In genomic region chrX:40152173-40152705, GRCh38 we compare ENCODE assay signal across 8 cellular contexts. TPM values are rescaled to one million over a fixed set of nuclear protein-coding genes. Genes with fewer than 3 reads are reported as not detected.
DNase-seq lines count a peak whose midpoint lies in the region; ATAC-seq, FAIRE-seq and TF ChIP-seq lines count a peak whose summit lies in the region.

No MANE protein-coding gene starts in this region.

- POLR2A ChIA-PET in A549 (lab: Yijun Ruan, JAX) (interaction anchor here (0.6 to 6.2 kb wide), 8 partner anchors 11 to 422 kb away, joined by 3 to 67 read pairs (median 12); partner anchors contain the start of gene BCOR), HEK293 (lab: Yijun Ruan, JAX) (interaction anchor here (1.9 kb wide), 1 partner anchor 55 kb away, joined by 14 read pairs; the partner anchor contains the start of gene BCOR)

- TF ChIP-seq CTCF in A549 (IDR thresholded peaks at IDR 0.05) (no peak), HEK293 (tag by site-specific recombination; IDR thresholded peaks at IDR 0.05) (no peak), spleen (IDR thresholded peaks at IDR 0.05 in 8 of 11, conservative IDR thresholded peaks at IDR 0.05 in 3 of 11) (no peak)

- TF ChIP-seq RAD21 in A549 (conservative IDR thresholded peaks at IDR 0.05 in 1 of 2, IDR thresholded peaks at IDR 0.05 in 1 of 2) = no peak

- no peaks in the 10 kb centered on the region for H3K9me3 ChIP-seq in A549
- H3K9me3 ChIP-seq in HEK293 (ENCODE audit: control insufficient read depth, insufficient read depth, low read depth, low read length) = no peaks in the 10 kb centered on the region
- H3K9me3 ChIP-seq in spleen = no peaks in the 10 kb centered on the region

- H3K36me3 ChIP-seq in HEK293 (ENCODE audit: control insufficient read depth in 2 of 2, insufficient read depth in 1 of 2, low read length in 2 of 2) (no peaks in the 10 kb centered on the region), spleen (no peaks in the 10 kb centered on the region)

- no peak for TF ChIP-seq EP300 in A549 (IDR thresholded peaks at IDR 0.05)

- DNase-seq in A549 (ENCODE audit: low read depth in 1 of 2, low spot score in 1 of 2) (no peak), spleen (peak; percentile 88)
- peak; percentile 56 for DNase-seq in activated naive CD4-positive, alpha-beta T cell treated with anti-CD3 and anti-CD28 coated beads, Interleukin-2, amount 50 U/mL, for 16 hours

- peaks cover 0 to 97% (median 45%) of the 10 kb centered on the region in 7 donors for H3K27me3 ChIP-seq in spleen (replicated peaks in 1 of 7)

- peak overlapping the region; percentile 64; the same call in 2 of the 3 replicates for H3K4me3 ChIP-seq in A549
- no peak overlapping the region for H3K4me3 ChIP-seq in HEK293 (ENCODE audit: low read depth, low read length)
- peak overlapping the region; percentile 30 for H3K4me3 ChIP-seq in iPS-11a (ENCODE audit: low read depth, low read length)
- peak overlapping the region in 7 of 8 donors; percentile 36 to 71 (median 42) for H3K4me3 ChIP-seq in spleen

- no peak for ATAC-seq in A549
- ATAC-seq in HG02759 (IDR thresholded peaks at IDR 0.05; ENCODE audit: unreplicated experiment) = no peak
- ATAC-seq in HG02678 (IDR thresholded peaks at IDR 0.05; ENCODE audit: unreplicated experiment) = no peak
- no peak for ATAC-seq in GM21390 (IDR thresholded peaks at IDR 0.05; ENCODE audit: unreplicated experiment)

- peak overlapping the region; percentile 100 for H3K4me2 ChIP-seq in A549

- H3K4me1 ChIP-seq in A549 (peaks cover 11% of the 10 kb centered on the region), HEK293 (ENCODE audit: control insufficient read depth, insufficient read depth, low read length) (peaks cover 12% of the 10 kb centered on the region), spleen (peaks cover 0 to 96% (median 59%) of the 10 kb centered on the region in 6 donors)

- intact Hi-C loops in spleen (cut with DNase I; ENCODE audit: low total_unique reads) = loop anchor here (10.0 kb wide), 2 partner anchors 47 to 137 kb away; no protein-coding TSS in a partner anchor

- H3K27ac ChIP-seq in A549 (peak overlapping the region; percentile 98 to 99), HEK293 (ENCODE audit: extremely low read depth, low read depth, low read length) (peak overlapping the region; percentile 95; the same call in 1 of the 2 replicates), spleen (peak overlapping the region in 4 of 8 donors; percentile 71 to 78 (median 76))

- TF ChIP-seq POLR2A in A549 (IDR thresholded peaks at IDR 0.05; ENCODE audit: low read length) (no peak), spleen (IDR thresholded peaks at IDR 0.05) (no peak)

- FAIRE-seq in A549 (lab: Jason Lieb, UNC) = no peak

- WGBS in A549 (ENCODE audit: missing lambda C conversion rate) = 94% methylated on average over 14 of the region's 41 CpGs
- 19 to 35% (median 30%) methylated on average over 24 to 41 of the region's 41 CpGs for WGBS in spleen, 5 donors

- CTCF ChIA-PET in A549 (lab: Yijun Ruan, JAX) = interaction anchor here (1.1 to 2.4 kb wide), 4 partner anchors 10 to 115 kb away, joined by 3 to 11 read pairs (median 4); no protein-coding TSS in a partner anchor
- CTCF ChIA-PET in HEK293 (lab: Yijun Ruan, JAX) = interaction anchor here (0.5 to 0.7 kb wide), 2 partner anchors 292 to 379 kb away, joined by 3 to 4 read pairs; no protein-coding TSS in a partner anchor

TF ChIP-seq in A549, 52 proteins besides CTCF, POLR2A, EP300 and RAD21 (continues in another document):
- no peak for TF ChIP-seq BCL3 (IDR thresholded peaks at IDR 0.05)
- no peak for TF ChIP-seq TFCP2L1 (CRISPR knock-in tag; IDR thresholded peaks at IDR 0.05)
- no peak for TF ChIP-seq HOXB5 (CRISPR knock-in tag; IDR thresholded peaks at IDR 0.05)
- no peak for TF ChIP-seq JUN (IDR thresholded peaks at IDR 0.05)
- no peak for TF ChIP-seq HOXB13 (CRISPR knock-in tag; IDR thresholded peaks at IDR 0.05; ENCODE audit: low read depth)
- no peak for TF ChIP-seq SMC3 (IDR thresholded peaks at IDR 0.05)
- no peak for TF ChIP-seq BHLHE40 (IDR thresholded peaks at IDR 0.05; ENCODE audit: low read depth, low read length)
- TF ChIP-seq POLR2AphosphoS2 (conservative IDR thresholded peaks at IDR 0.05; ENCODE audit: low read length) = no peak
- TF ChIP-seq MYC (IDR thresholded peaks at IDR 0.05; ENCODE audit: borderline replicate concordance, low read length) = no peak
- no peak for TF ChIP-seq PBX3 (IDR thresholded peaks at IDR 0.05)
- no peak for TF ChIP-seq EHMT2 (IDR thresholded peaks at IDR 0.05; ENCODE audit: low read depth)

TF ChIP-seq in HEK293, 187 proteins besides CTCF, POLR2A, EP300 and RAD21:
- TF ChIP-seq GLIS2 (tag by site-specific recombination; IDR thresholded peaks at IDR 0.05) = peak; percentile 0; the same call in 1 of the 2 replicates
- TF ChIP-seq PATZ1 (tag by site-specific recombination; IDR thresholded peaks at IDR 0.05) = no peak
- peak; percentile 50 for TF ChIP-seq ZNF335 (tag by site-specific recombination; conservative IDR thresholded peaks at IDR 0.05)
- TF ChIP-seq ZNF488 (tag by site-specific recombination; IDR thresholded peaks at IDR 0.05) = no peak
- TF ChIP-seq KLF8 (tag by site-specific recombination; IDR thresholded peaks at IDR 0.05) = peak; percentile 37; the same call in 1 of the 2 replicates
- TF ChIP-seq, protein P1, sequence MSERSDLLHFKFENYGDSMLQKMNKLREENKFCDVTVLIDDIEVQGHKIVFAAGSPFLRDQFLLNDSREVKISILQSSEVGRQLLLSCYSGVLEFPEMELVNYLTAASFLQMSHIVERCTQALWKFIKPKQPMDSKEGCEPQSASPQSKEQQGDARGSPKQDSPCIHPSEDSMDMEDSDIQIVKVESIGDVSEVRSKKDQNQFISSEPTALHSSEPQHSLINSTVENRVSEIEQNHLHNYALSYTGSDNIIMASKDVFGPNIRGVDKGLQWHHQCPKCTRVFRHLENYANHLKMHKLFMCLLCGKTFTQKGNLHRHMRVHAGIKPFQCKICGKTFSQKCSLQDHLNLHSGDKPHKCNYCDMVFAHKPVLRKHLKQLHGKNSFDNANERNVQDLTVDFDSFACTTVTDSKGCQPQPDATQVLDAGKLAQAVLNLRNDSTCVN (tag by site-specific recombination; optimal IDR thresholded peaks at IDR 0.05) = peak; percentile 53
- TF ChIP-seq ZNF274 (IDR thresholded peaks at IDR 0.05; ENCODE audit: low read length) = no peak
- TF ChIP-seq ZNF274 (tag by site-specific recombination; IDR thresholded peaks at IDR 0.05; ENCODE audit: borderline replicate concordance) = no peak
- TF ChIP-seq ZBTB20 (tag by site-specific recombination; IDR thresholded peaks at IDR 0.05) = peak; percentile 71
- TF ChIP-seq ZNF341 (tag by site-specific recombination; IDR thresholded peaks at IDR 0.05; ENCODE audit: low read depth) = peak; percentile 42; the same call in 1 of the 2 replicates
- no peak for TF ChIP-seq ZFP41 (tag by site-specific recombination; IDR thresholded peaks at IDR 0.05; ENCODE audit: borderline replicate concordance)
- TF ChIP-seq ZBTB8A (tag by site-specific recombination; IDR thresholded peaks at IDR 0.05) = peak; percentile 29; the same call in 1 of the 2 replicates
- peak; percentile 81 for TF ChIP-seq KLF1 (tag by site-specific recombination; IDR thresholded peaks at IDR 0.05)
- no peak for TF ChIP-seq SP7 (tag by site-specific recombination; IDR thresholded peaks at IDR 0.05)
- TF ChIP-seq ZNF596 (tag by site-specific recombination; IDR thresholded peaks at IDR 0.05) = no peak
- TF ChIP-seq ZIC2 (tag by site-specific recombination; IDR thresholded peaks at IDR 0.05) = peak; percentile 48
- TF ChIP-seq ZNF645 (tag by site-specific recombination; IDR thresholded peaks at IDR 0.05) = no peak
- no peak for TF ChIP-seq ZNF658 (tag by site-specific recombination; IDR thresholded peaks at IDR 0.05)

RNA-seq across cellular contexts. Expression of gene BCOR, which starts 54.5 kb away (rescaled TPM):
- polyA plus RNA-seq in A549 (2011; rRNA removed) (12.2 and 21.3 TPM in 2 replicates), A549 (2017; fragmentation: RNase III; extraction: RNeasy Plus Mini Kit Qiagen cat#74134 plus additional on column Dnase treatment) (12.6 to 15.8 TPM (median 12.6 TPM) in 3 replicates), spleen (10 to 100 TPM in 1 of 3 donors, 1 to 10 TPM in 2; 8.3 to 13.1 (median 9.8) TPM)
- polyA plus RNA-seq in A549 (2012; cell fraction: cytosol; rRNA removed) = 11.8 and 11.9 TPM in 2 replicates
- polyA plus RNA-seq in A549 (2012; cell fraction: nucleus; rRNA removed) = 20.3 and 26.6 TPM in 2 replicates
- 24.5 and 33.1 TPM in 2 replicates for polyA minus RNA-seq in A549 (2011; rRNA and poly(A)+ RNA removed)
- total RNA-seq in spleen = 10 to 100 TPM; 26.1 to 38.6 (median 31.8) TPM

Comparison
In these comparisons a context has a peak if more than half of its experiments do, and no peak if none do; other contexts are left out.
1. DNase-seq: peak in activated naive CD4-positive, alpha-beta T cell treated with anti-CD3 and anti-CD28 coated beads, Interleukin-2, amount 50 U/mL, for 16 hours (single experiment) and spleen (single experiment); none in A549 (0 of 2).